1 cellular context compared by ENCODE assay signal in the genomic region with DNA sequence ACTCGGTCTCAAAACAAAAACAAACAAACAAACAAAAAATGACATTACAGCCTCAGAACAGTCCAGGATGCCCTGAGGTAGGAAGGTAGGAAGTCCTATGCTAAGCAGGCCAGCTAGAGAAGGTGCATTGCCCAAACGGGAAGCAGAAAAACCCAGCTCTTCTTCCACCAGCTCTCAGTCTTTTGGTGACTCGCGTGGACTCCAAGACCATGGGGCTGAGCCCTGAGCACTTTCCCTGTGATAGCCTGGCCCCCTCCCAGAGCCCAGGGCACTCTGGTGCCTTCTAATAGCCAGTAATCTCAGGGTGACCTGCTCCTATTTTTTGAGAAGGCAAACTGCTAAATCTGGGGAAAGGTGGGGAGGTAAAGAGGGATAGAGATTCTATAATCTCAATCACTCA.
TF ChIP-seq lines count a peak whose summit lies in the region.

No MANE protein-coding gene starts in this region.

TF ChIP-seq in IMR-90, 13 proteins besides CTCF, POLR2A, EP300 and RAD21:
- TF ChIP-seq, protein P1, sequence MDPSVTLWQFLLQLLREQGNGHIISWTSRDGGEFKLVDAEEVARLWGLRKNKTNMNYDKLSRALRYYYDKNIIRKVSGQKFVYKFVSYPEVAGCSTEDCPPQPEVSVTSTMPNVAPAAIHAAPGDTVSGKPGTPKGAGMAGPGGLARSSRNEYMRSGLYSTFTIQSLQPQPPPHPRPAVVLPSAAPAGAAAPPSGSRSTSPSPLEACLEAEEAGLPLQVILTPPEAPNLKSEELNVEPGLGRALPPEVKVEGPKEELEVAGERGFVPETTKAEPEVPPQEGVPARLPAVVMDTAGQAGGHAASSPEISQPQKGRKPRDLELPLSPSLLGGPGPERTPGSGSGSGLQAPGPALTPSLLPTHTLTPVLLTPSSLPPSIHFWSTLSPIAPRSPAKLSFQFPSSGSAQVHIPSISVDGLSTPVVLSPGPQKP (IDR thresholded peaks at IDR 0.05; ENCODE audit: borderline replicate concordance, low read depth, low read length), result no peak
- TF ChIP-seq RCOR1 (IDR thresholded peaks at IDR 0.05; ENCODE audit: insufficient replicate concordance, low read length), result no peak
- no peak for TF ChIP-seq CHD1 (IDR thresholded peaks at IDR 0.05; ENCODE audit: low read depth, low read length)
- no peak for TF ChIP-seq MAFK (IDR thresholded peaks at IDR 0.05; ENCODE audit: low read depth, low read length)
- TF ChIP-seq, protein P2, sequence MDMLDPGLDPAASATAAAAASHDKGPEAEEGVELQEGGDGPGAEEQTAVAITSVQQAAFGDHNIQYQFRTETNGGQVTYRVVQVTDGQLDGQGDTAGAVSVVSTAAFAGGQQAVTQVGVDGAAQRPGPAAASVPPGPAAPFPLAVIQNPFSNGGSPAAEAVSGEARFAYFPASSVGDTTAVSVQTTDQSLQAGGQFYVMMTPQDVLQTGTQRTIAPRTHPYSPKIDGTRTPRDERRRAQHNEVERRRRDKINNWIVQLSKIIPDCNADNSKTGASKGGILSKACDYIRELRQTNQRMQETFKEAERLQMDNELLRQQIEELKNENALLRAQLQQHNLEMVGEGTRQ (IDR thresholded peaks at IDR 0.05; ENCODE audit: low read depth, low read length), result no peak
- TF ChIP-seq FOS (IDR thresholded peaks at IDR 0.05; ENCODE audit: low read depth, low read length), result no peak
- TF ChIP-seq RFX5 (IDR thresholded peaks at IDR 0.05; ENCODE audit: low read depth, low read length), result no peak
- TF ChIP-seq BHLHE40 (IDR thresholded peaks at IDR 0.05; ENCODE audit: low read depth, low read length), result no peak
- no peak for TF ChIP-seq MAZ (IDR thresholded peaks at IDR 0.05; ENCODE audit: borderline replicate concordance, low read depth, low read length)
- no peak for TF ChIP-seq SMC3 (IDR thresholded peaks at IDR 0.05; ENCODE audit: low read depth, low read length)
- TF ChIP-seq MXI1 (IDR thresholded peaks at IDR 0.05; ENCODE audit: borderline replicate concordance, low read depth, low read length), result no peak
- no peak for TF ChIP-seq CEBPB (IDR thresholded peaks at IDR 0.05; ENCODE audit: low read depth, low read length)
- TF ChIP-seq NFE2L2 (IDR thresholded peaks at IDR 0.05; ENCODE audit: low read depth, low read length), result no peak
